Comparison of ENCODE assay signal across 8 cellular contexts in the genomic region with DNA sequence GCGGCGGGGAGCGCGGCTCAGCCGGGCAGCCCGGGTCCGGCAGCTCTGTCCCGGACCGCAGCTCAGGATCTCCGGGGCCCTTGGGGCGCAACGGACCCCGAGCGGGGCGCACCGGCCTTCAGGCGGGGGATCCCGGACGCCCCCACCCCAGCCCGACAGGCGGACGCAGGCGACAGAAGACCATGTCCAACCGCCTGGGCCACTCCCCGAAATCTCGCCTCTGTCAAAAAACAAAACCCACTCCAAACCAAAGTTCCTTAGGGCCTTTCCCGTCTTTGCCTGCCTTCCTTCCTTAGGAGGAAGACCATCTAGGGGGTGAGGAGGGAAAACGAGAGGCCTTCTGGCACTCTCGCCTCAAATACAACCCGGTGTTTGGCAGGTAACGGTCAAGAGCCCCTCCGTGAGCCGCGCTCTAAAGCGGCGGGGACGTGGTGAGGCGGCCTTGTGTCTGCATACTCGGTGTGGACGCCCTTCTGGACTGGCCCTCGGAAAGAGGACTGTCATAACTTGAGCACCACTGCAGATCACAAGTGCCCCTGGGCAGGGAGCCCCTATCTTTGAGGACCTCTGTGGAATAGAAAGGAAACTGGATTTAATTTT. TPM values are rescaled to one million over a fixed set of nuclear protein-coding genes. Genes with fewer than 3 reads are reported as not detected.
DNase-seq lines count a peak whose midpoint lies in the region; ATAC-seq, FAIRE-seq and TF ChIP-seq lines count a peak whose summit lies in the region.

No MANE protein-coding gene starts in this region.

- H3K9ac ChIP-seq in endocrine pancreas (ENCODE audit: control insufficient read depth, insufficient read depth, low read length), result peak overlapping the region; percentile 88
- H3K9ac ChIP-seq in mucosa of rectum (ENCODE audit: low read depth in 1 of 2, low read length in 2 of 2), result peak overlapping the region; percentile 66 to 86

- no peak for TF ChIP-seq CTCF in D721Med (IDR thresholded peaks at IDR 0.05; ENCODE audit: insufficient read depth, missing control alignments)

- peak overlapping the region; percentile 80 for H3K4me3 ChIP-seq in endocrine pancreas (ENCODE audit: control insufficient read depth, insufficient read depth, low read length)
- peak overlapping the region; percentile 95 to 97 for H3K4me3 ChIP-seq in mucosa of rectum (ENCODE audit: low read length in 2 of 2)

- peak; percentile 39 for DNase-seq in ELR (ENCODE audit: low read depth)
- DNase-seq in RPMI8226, result peak; percentile 22
- DNase-seq in D721Med (ENCODE audit: insufficient read length, low spot score), result no peak
- DNase-seq in ureter (ENCODE audit: low spot score), result no peak
- DNase-seq in T-helper 9 cell, result no peak

- no peak for FAIRE-seq in D721Med (lab: Jason Lieb, UNC)

- H3K36me3 ChIP-seq in endocrine pancreas (ENCODE audit: control insufficient read depth, insufficient read depth, low read length) (no peaks in the 10 kb centered on the region), mucosa of rectum (ENCODE audit: control insufficient read depth in 2 of 2, insufficient read depth in 2 of 2, low read length in 2 of 2) (peaks cover 0 to 3% of the 10 kb centered on the region in 2 donors)

- H3K9me3 ChIP-seq in endocrine pancreas (ENCODE audit: control insufficient read depth, low read length), result no peaks in the 10 kb centered on the region
- H3K9me3 ChIP-seq in mucosa of rectum (ENCODE audit: control insufficient read depth in 2 of 2, low read length in 2 of 2), result no peaks in the 10 kb centered on the region

- no peaks in the 10 kb centered on the region for H3K27me3 ChIP-seq in endocrine pancreas (ENCODE audit: control insufficient read depth, insufficient read depth, low read length)
- no peaks in the 10 kb centered on the region for H3K27me3 ChIP-seq in mucosa of rectum (ENCODE audit: control insufficient read depth in 2 of 2, insufficient read depth in 2 of 2, low read length in 2 of 2)

- peak; percentile 6 for ATAC-seq in GM21737 (IDR thresholded peaks at IDR 0.05; ENCODE audit: unreplicated experiment)

- H3K27ac ChIP-seq in mucosa of rectum (ENCODE audit: low read depth in 2 of 2, low read length in 2 of 2), result peak overlapping the region; percentile 82 to 89

- H3K4me1 ChIP-seq in endocrine pancreas (ENCODE audit: control insufficient read depth, insufficient read depth, low read length), result peaks cover 5% of the 10 kb centered on the region
- H3K4me1 ChIP-seq in mucosa of rectum (ENCODE audit: control insufficient read depth in 2 of 2, insufficient read depth in 2 of 2, low read length in 2 of 2), result peaks cover 9 to 11% of the 10 kb centered on the region in 2 donors

RNA-seq across cellular contexts. Expression of a gene that starts 0.6 kb away (rescaled TPM):
- total RNA-seq in ureter, result 22.0 TPM

RNA-seq across cellular contexts. Expression of a gene that starts 15.0 kb away (rescaled TPM):
- 13.3 TPM for total RNA-seq in ureter

Comparison
In these comparisons a context has a peak if more than half of its experiments do, and no peak if none do; other contexts are left out.
1. DNase-seq: peak in ELR (single experiment) and RPMI8226 (single experiment); none in D721Med (single experiment), ureter (single experiment) and T-helper 9 cell (single experiment).